ENCODE assay signal across 8 cellular contexts in the genomic region with DNA sequence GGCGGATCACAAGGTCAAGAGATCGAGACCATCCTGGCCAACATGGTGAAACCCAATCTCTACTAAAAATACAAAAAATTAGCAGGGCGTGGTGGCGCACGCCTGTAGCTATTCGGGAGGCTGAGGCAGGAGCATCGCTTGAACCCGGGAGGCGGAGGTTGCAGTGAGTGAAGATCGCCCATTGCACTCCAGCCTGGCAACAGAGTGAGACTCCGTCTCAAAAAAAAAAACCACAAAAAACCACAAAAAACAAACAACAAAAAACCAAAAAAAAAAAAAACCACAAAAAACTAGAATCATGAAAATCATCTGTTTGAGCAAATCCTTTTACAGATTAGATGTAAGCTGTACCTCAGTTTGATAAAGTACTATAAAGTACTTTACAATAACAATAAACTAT. TPM values are rescaled to one million over a fixed set of nuclear protein-coding genes. Genes with fewer than 3 reads are reported as not detected.
DNase-seq lines count a peak whose midpoint lies in the region; ATAC-seq and TF ChIP-seq lines count a peak whose summit lies in the region.
"Not testable (repeated sequence)": the region's sequence is repeated elsewhere in the genome, so short reads cannot be mapped to it uniquely, and the experiment has no call there.

No MANE protein-coding gene starts in this region.

- not testable (repeated sequence) for H3K36me3 ChIP-seq in IMR-90 (ENCODE audit: control insufficient read depth, insufficient read depth, low read length); duodenal mucosa (ENCODE audit: control insufficient read depth in 1 of 2, insufficient read depth in 2 of 2, low read length in 2 of 2); iPS-15b (ENCODE audit: control insufficient read depth, insufficient read depth, low read length); neural cell (ENCODE audit: insufficient read depth, low read length)

- not testable (repeated sequence) for ATAC-seq in IMR-90 (ENCODE audit: low read depth)

- not testable (repeated sequence) for H4K91ac ChIP-seq in IMR-90 (ENCODE audit: insufficient read depth, low read depth, low read length)

- H4K20me1 ChIP-seq in IMR-90 (ENCODE audit: insufficient read depth, low read length), result peaks cover 12% of the 10 kb centered on the region
- H4K20me1 ChIP-seq in neural cell (ENCODE audit: insufficient read depth), result not testable (repeated sequence)

- H3K27ac Mint-ChIP-seq in T-helper 1 cell treated with Interleukin-12 subunit alpha and Interleukin-12 subunit beta and Interleukin-4 antibody, amounts not matched to agents 30 μg/mL and 1 μg/mL, for 36 hours, result peak overlapping the region; percentile 99
- peak overlapping the region; percentile 97 for H3K27ac Mint-ChIP-seq in activated naive CD4-positive, alpha-beta T cell treated with anti-CD3 and anti-CD28 coated beads, Interleukin-2, amount 10 ng/mL, durations not matched to agents 7 days and 5 days
- H3K27ac Mint-ChIP-seq in stimulated activated naive CD8-positive, alpha-beta T cell treated with anti-CD3 and anti-CD28 coated beads, Interleukin-15, Interleukin-2, amounts not matched to agents 100 ng/mL and 50 ng/mL, for 24 hours, result peak overlapping the region; percentile 96

- in situ Hi-C loops in IMR-90 (cut with MboI; ENCODE audit: low sequenced_read_pairs), result loop anchor here (10.0 kb wide), 1 partner anchor 252 kb away; no protein-coding TSS in a partner anchor

- H2BK5ac ChIP-seq in IMR-90 (ENCODE audit: low read depth, low read length, poor library complexity, severe bottlenecking), result not testable (repeated sequence)

- H3K4me2 ChIP-seq in IMR-90 (ENCODE audit: low read depth, low read length), result peak overlapping the region; percentile 96
- peak overlapping the region; percentile 87 for H3K4me2 ChIP-seq in neural cell (ENCODE audit: low read length)

- not testable (repeated sequence) for H3K4ac ChIP-seq in IMR-90 (ENCODE audit: low read depth, low read length)

- not testable (repeated sequence) for H4K5ac ChIP-seq in IMR-90 (ENCODE audit: low read depth, low read length)

- H3K27me3 Mint-ChIP-seq in T-helper 1 cell treated with Interleukin-12 subunit alpha and Interleukin-12 subunit beta and Interleukin-4 antibody, amounts not matched to agents 30 μg/mL and 1 μg/mL, for 36 hours (ENCODE audit: low read depth); activated naive CD4-positive, alpha-beta T cell treated with anti-CD3 and anti-CD28 coated beads, Interleukin-2, amount 10 ng/mL, durations not matched to agents 7 days and 5 days; stimulated activated naive CD8-positive, alpha-beta T cell treated with anti-CD3 and anti-CD28 coated beads, Interleukin-15, Interleukin-2, amounts not matched to agents 100 ng/mL and 50 ng/mL, for 24 hours: not testable (repeated sequence)

- not testable (repeated sequence) for H3K14ac ChIP-seq in IMR-90 (replicated peaks; ENCODE audit: low read depth, low read length)

- H3K23ac ChIP-seq in IMR-90 (ENCODE audit: low read depth, low read length), result not testable (repeated sequence)

- dilution Hi-C loops in IMR-90 (cut with HindIII; ENCODE audit: low sequenced_read_pairs, unreplicated experiment), result not testable (repeated sequence)

- not testable (repeated sequence) for DNase-seq in IMR-90
- peak; percentile 51 for DNase-seq in activated naive CD4-positive, alpha-beta T cell treated with anti-CD3 and anti-CD28 coated beads, Interleukin-2, amount 10 ng/mL, durations not matched to agents 7 days and 5 days

- not testable (repeated sequence) for H2AK5ac ChIP-seq in IMR-90 (ENCODE audit: low read depth, low read length)

- H2AFZ ChIP-seq in IMR-90 (replicated peaks; ENCODE audit: low read length, poor library complexity); neural cell (ENCODE audit: low read depth, low read length): not testable (repeated sequence)

- H3K9me3 Mint-ChIP-seq in T-helper 1 cell treated with Interleukin-12 subunit alpha and Interleukin-12 subunit beta and Interleukin-4 antibody, amounts not matched to agents 30 μg/mL and 1 μg/mL, for 36 hours; activated naive CD4-positive, alpha-beta T cell treated with anti-CD3 and anti-CD28 coated beads, Interleukin-2, amount 10 ng/mL, durations not matched to agents 7 days and 5 days; stimulated activated naive CD8-positive, alpha-beta T cell treated with anti-CD3 and anti-CD28 coated beads, Interleukin-15, Interleukin-2, amounts not matched to agents 100 ng/mL and 50 ng/mL, for 24 hours: not testable (repeated sequence)

- H3K9me2 ChIP-seq in neural cell (ENCODE audit: insufficient read depth, low read length), result not testable (repeated sequence)

- not testable (repeated sequence) for TF ChIP-seq POLR2A in IMR-90 (IDR thresholded peaks at IDR 0.05; ENCODE audit: low read depth, low read length)

- H3K4me1 Mint-ChIP-seq in T-helper 1 cell treated with Interleukin-12 subunit alpha and Interleukin-12 subunit beta and Interleukin-4 antibody, amounts not matched to agents 30 μg/mL and 1 μg/mL, for 36 hours (ENCODE audit: low read depth), result peaks cover 51% of the 10 kb centered on the region
- H3K4me1 Mint-ChIP-seq in activated naive CD4-positive, alpha-beta T cell treated with anti-CD3 and anti-CD28 coated beads, Interleukin-2, amount 10 ng/mL, durations not matched to agents 7 days and 5 days, result peaks cover 52% of the 10 kb centered on the region
- peaks cover 61% of the 10 kb centered on the region for H3K4me1 Mint-ChIP-seq in stimulated activated naive CD8-positive, alpha-beta T cell treated with anti-CD3 and anti-CD28 coated beads, Interleukin-15, Interleukin-2, amounts not matched to agents 100 ng/mL and 50 ng/mL, for 24 hours (ENCODE audit: low read depth)

- not testable (repeated sequence) for H3K56ac ChIP-seq in IMR-90 (ENCODE audit: extremely low read depth, insufficient read depth, low read length)

- peaks cover 14% of the 10 kb centered on the region for H3K36me3 Mint-ChIP-seq in T-helper 1 cell treated with Interleukin-12 subunit alpha and Interleukin-12 subunit beta and Interleukin-4 antibody, amounts not matched to agents 30 μg/mL and 1 μg/mL, for 36 hours (ENCODE audit: low read depth)
- H3K36me3 Mint-ChIP-seq in activated naive CD4-positive, alpha-beta T cell treated with anti-CD3 and anti-CD28 coated beads, Interleukin-2, amount 10 ng/mL, durations not matched to agents 7 days and 5 days, result peaks cover 25% of the 10 kb centered on the region
- peaks cover 13% of the 10 kb centered on the region for H3K36me3 Mint-ChIP-seq in stimulated activated naive CD8-positive, alpha-beta T cell treated with anti-CD3 and anti-CD28 coated beads, Interleukin-15, Interleukin-2, amounts not matched to agents 100 ng/mL and 50 ng/mL, for 24 hours (ENCODE audit: low read depth)

- WGBS in IMR-90 (ENCODE audit: extremely low coverage in 2 of 2, insufficient read length in 1 of 2), 2 experiments, result 60% methylated on average over 1 of the region's 11 CpGs; no CpG with 5 or more reads in 1 of the 2 experiments

- not testable (repeated sequence) for H2AK9ac ChIP-seq in IMR-90 (replicated peaks; ENCODE audit: low read depth, low read length, poor library complexity)

- H3K79me2 ChIP-seq in neural cell (replicated peaks; ENCODE audit: insufficient read depth, low read length), result peaks cover 46% of the 10 kb centered on the region

- TF ChIP-seq EP300 in neural cell (conservative IDR thresholded peaks at IDR 0.05; ENCODE audit: poor library complexity, severe bottlenecking), result not testable (repeated sequence)

- not testable (repeated sequence) for TF ChIP-seq RAD21 in IMR-90 (IDR thresholded peaks at IDR 0.05; ENCODE audit: low read length); neural cell (conservative IDR thresholded peaks at IDR 0.05)

- H3K9ac ChIP-seq in IMR-90 (ENCODE audit: low read depth, low read length); iPS-15b (ENCODE audit: low read depth, low read length): not testable (repeated sequence)
- peak overlapping the region; percentile 94 to 99 for H3K9ac ChIP-seq in duodenal mucosa (ENCODE audit: low read depth in 1 of 2, low read length in 2 of 2)
- H3K9ac ChIP-seq in neural cell (ENCODE audit: low read length), result peak overlapping the region; percentile 71

- not testable (repeated sequence) for H2BK20ac ChIP-seq in IMR-90 (ENCODE audit: low read depth, low read length)

- not testable (repeated sequence) for H3K9me3 ChIP-seq in IMR-90 (ENCODE audit: control insufficient read depth, insufficient read depth, low read length); duodenal mucosa (ENCODE audit: control insufficient read depth in 1 of 2, low read length in 2 of 2); iPS-15b (ENCODE audit: control insufficient read depth, insufficient read depth, low read length); neural cell (ENCODE audit: low read length)

- H4K8ac ChIP-seq in IMR-90 (ENCODE audit: low read depth in 2 of 2, low read length in 2 of 2), result not testable (repeated sequence)

- not testable (repeated sequence) for H2BK15ac ChIP-seq in IMR-90 (ENCODE audit: low read depth, low read length)

- H3K4me1 ChIP-seq in IMR-90 (ENCODE audit: control insufficient read depth, insufficient read depth, low read length); iPS-15b (ENCODE audit: control insufficient read depth, insufficient read depth, low read length): not testable (repeated sequence)
- H3K4me1 ChIP-seq in duodenal mucosa (ENCODE audit: control insufficient read depth in 1 of 2, insufficient read depth in 2 of 2, low read length in 2 of 2), result peaks cover 13 to 17% of the 10 kb centered on the region in 2 donors

- H3K27ac ChIP-seq in C4-2B, result peak overlapping the region; percentile 43
- not testable (repeated sequence) for H3K27ac ChIP-seq in IMR-90 (ENCODE audit: insufficient read depth, low read length); neural cell (ENCODE audit: low read length)
- peak overlapping the region; percentile 2 for H3K27ac ChIP-seq in duodenal mucosa (ENCODE audit: low read depth, low read length)

- not testable (repeated sequence) for BruUV-seq in IMR-90 (replicated peaks; lab: Mats Ljungman, UMichigan)

- H3K27me3 ChIP-seq in IMR-90 (ENCODE audit: control insufficient read depth, insufficient read depth, low read length); duodenal mucosa (ENCODE audit: control insufficient read depth in 1 of 2, insufficient read depth in 2 of 2, low read length in 2 of 2); iPS-15b (ENCODE audit: control insufficient read depth, insufficient read depth, low read length); neural cell (ENCODE audit: insufficient read depth, low read depth, low read length): not testable (repeated sequence)

- not testable (repeated sequence) for H3F3A ChIP-seq in neural cell (ENCODE audit: insufficient read depth, low read length, poor library complexity, severe bottlenecking)

- CTCF ChIA-PET in IMR-90 (lab: Yijun Ruan, JAX), result not testable (repeated sequence)
- CTCF ChIA-PET in activated naive CD4-positive, alpha-beta T cell treated with anti-CD3 and anti-CD28 coated beads, Interleukin-2, amount 10 ng/mL, durations not matched to agents 7 days and 5 days (lab: Charles Lee), result interaction anchor here (0.6 to 3.4 kb wide), 12 partner anchors 9 to 290 kb away, joined by 3 to 15 read pairs (median 4); a partner anchor contains a TSS

- TF ChIP-seq CTCF in C4-2B (conservative IDR thresholded peaks at IDR 0.05); IMR-90 (conservative IDR thresholded peaks at IDR 0.05; ENCODE audit: low read depth, low read length); neural cell (IDR thresholded peaks at IDR 0.05; ENCODE audit: poor library complexity, severe bottlenecking): not testable (repeated sequence)

- H3K79me1 ChIP-seq in IMR-90 (ENCODE audit: low read depth in 1 of 2, low read length in 2 of 2), result peaks cover 8 to 28% of the 10 kb centered on the region in 2 experiments; a peak in 2 of 4 replicates

- intact Hi-C loops in IMR-90 (cut with micrococcal nuclease), result loop anchor here (5.0 kb wide), 1 partner anchor 239 kb away; a partner anchor contains a TSS

- peak overlapping the region; percentile 97 for H3K4me3 Mint-ChIP-seq in T-helper 1 cell treated with Interleukin-12 subunit alpha and Interleukin-12 subunit beta and Interleukin-4 antibody, amounts not matched to agents 30 μg/mL and 1 μg/mL, for 36 hours
- H3K4me3 Mint-ChIP-seq in activated naive CD4-positive, alpha-beta T cell treated with anti-CD3 and anti-CD28 coated beads, Interleukin-2, amount 10 ng/mL, durations not matched to agents 7 days and 5 days, result peak overlapping the region; percentile 83
- H3K4me3 Mint-ChIP-seq in stimulated activated naive CD8-positive, alpha-beta T cell treated with anti-CD3 and anti-CD28 coated beads, Interleukin-15, Interleukin-2, amounts not matched to agents 100 ng/mL and 50 ng/mL, for 24 hours, result peak overlapping the region; percentile 99

- POLR2A ChIA-PET in IMR-90 (lab: Charles Lee; ENCODE audit: unreplicated experiment), result interaction anchor here (0.7 kb wide), 1 partner anchor 48 kb away, joined by 3 read pairs; no protein-coding TSS in a partner anchor

- H2BK120ac ChIP-seq in IMR-90 (ENCODE audit: low read depth, low read length), result not testable (repeated sequence)

- H3K18ac ChIP-seq in IMR-90 (ENCODE audit: low read depth, low read length), result not testable (repeated sequence)

- not testable (repeated sequence) for H3K4me3 ChIP-seq in IMR-90 (ENCODE audit: insufficient read depth, low read depth, low read length)
- H3K4me3 ChIP-seq in duodenal mucosa (ENCODE audit: low read depth in 1 of 2, low read length in 2 of 2) (peak overlapping the region; percentile 96 to 98), iPS-15b (ENCODE audit: low read depth, low read length) (peak overlapping the region; percentile 90), neural cell (ENCODE audit: low read length) (peak overlapping the region; percentile 97)

- H3K9me1 ChIP-seq in IMR-90 (ENCODE audit: insufficient read depth, low read length), result not testable (repeated sequence)

RNA-seq across cellular contexts. Expression of a gene that starts 1.5 kb away (rescaled TPM):
- 162 and 230 TPM in 2 replicates for total RNA-seq in IMR-90 (2012; rRNA removed)
- 135 and 156 TPM in 2 replicates for polyA plus RNA-seq in IMR-90 (2012; rRNA removed)
- polyA plus RNA-seq in IMR-90 (2012; cell fraction: cytosol; rRNA removed), result 141 and 213 TPM in 2 replicates
- 57.3 and 81.6 TPM in 2 replicates for polyA plus RNA-seq in IMR-90 (2012; cell fraction: nucleus; rRNA removed; ENCODE audit: low replicate concordance)
- 152 and 182 TPM in 2 replicates for polyA plus RNA-seq in neural cell
- polyA minus RNA-seq in neural cell, result 212 and 242 TPM in 2 replicates

RNA-seq across cellular contexts. Expression of a gene that starts 38.9 kb away (rescaled TPM):
- 8.8 and 15.3 TPM in 2 replicates for total RNA-seq in IMR-90 (2012; rRNA removed)
- polyA plus RNA-seq in IMR-90 (2012; rRNA removed) (4.5 and 6.3 TPM in 2 replicates), neural cell (12.9 and 14.7 TPM in 2 replicates)
- 2.0 and 2.1 TPM in 2 replicates for polyA plus RNA-seq in IMR-90 (2012; cell fraction: cytosol; rRNA removed)
- polyA plus RNA-seq in IMR-90 (2012; cell fraction: nucleus; rRNA removed; ENCODE audit: low replicate concordance), result 1.5 and 4.5 TPM in 2 replicates
- 34.3 and 35.4 TPM in 2 replicates for polyA minus RNA-seq in neural cell

RNA-seq across cellular contexts. Expression of a gene that starts 49.9 kb away (rescaled TPM):
- 3,396 and 3,430 TPM in 2 replicates for total RNA-seq in IMR-90 (2012; rRNA removed)
- polyA plus RNA-seq in IMR-90 (2012; rRNA removed) (4,788 and 4,883 TPM in 2 replicates), neural cell (2,762 and 2,769 TPM in 2 replicates)
- 3,102 and 3,821 TPM in 2 replicates for polyA plus RNA-seq in IMR-90 (2012; cell fraction: cytosol; rRNA removed)
- polyA plus RNA-seq in IMR-90 (2012; cell fraction: nucleus; rRNA removed; ENCODE audit: low replicate concordance), result 630 and 1,845 TPM in 2 replicates
- polyA minus RNA-seq in neural cell, result 790 and 911 TPM in 2 replicates
